In genomic region chr4:13933163-13933562, GRCh38 we compare ENCODE assay signal across 14 cellular contexts.
A peak's percentile ranks its signal among the peaks of the same experiment; 100 is the strongest.
DNase-seq lines count a peak whose midpoint lies in the region; ATAC-seq, FAIRE-seq and TF ChIP-seq lines count a peak whose summit lies in the region.
"Had no signal": no experiment of that assay in that cellular context is flagged by ENCODE, and none has a peak within 500 bp of the region (broad histone marks: within the 10 kb centered on the region; RNA-seq: fewer than 3 reads in every experiment).

No MANE protein-coding gene starts in this region.

- H3K27me3 Mint-ChIP-seq in endodermal cell (ENCODE audit: insufficient read depth) (no peaks in the 10 kb centered on the region), neural progenitor cell (ENCODE audit: insufficient read depth, low read depth) (peaks cover 2% of the 10 kb centered on the region)
- H3K27me3 Mint-ChIP-seq: brain had no signal

- no peak overlapping the region for H2AFZ ChIP-seq in Loucy (ENCODE audit: low read length)
- no peak overlapping the region for H2AFZ ChIP-seq in neural progenitor cell (replicated peaks)

- intact Hi-C loops in lower lobe of right lung (cut with DNase I) = no loop called here

- H3K36me3 Mint-ChIP-seq in endodermal cell (ENCODE audit: low read depth) = no peaks in the 10 kb centered on the region
- no peaks in the 10 kb centered on the region for H3K36me3 Mint-ChIP-seq in neural progenitor cell
- H3K36me3 Mint-ChIP-seq: brain, naive B cell had no signal

- H3K79me2 ChIP-seq in Loucy (ENCODE audit: insufficient read depth, low read length) = no peaks in the 10 kb centered on the region
- no peaks in the 10 kb centered on the region for H3K79me2 ChIP-seq in neural progenitor cell (ENCODE audit: low read depth)

- 85 to 100% methylated on average over 1 to 3 of the region's 3 CpGs for WGBS in endodermal cell (ENCODE audit: insufficient coverage in 1 of 2, insufficient read length in 1 of 2), 2 experiments

- H3K9me3 Mint-ChIP-seq in endodermal cell = no peaks in the 10 kb centered on the region
- H3K9me3 Mint-ChIP-seq in neural progenitor cell = no peaks in the 10 kb centered on the region

- H3K27me3 ChIP-seq in Loucy (ENCODE audit: insufficient read depth, low read length, poor library complexity, severe bottlenecking) (no peaks in the 10 kb centered on the region), endodermal cell (ENCODE audit: control insufficient read depth, insufficient read depth, low read length, poor library complexity, severe bottlenecking) (no peaks in the 10 kb centered on the region), neural progenitor cell (no peaks in the 10 kb centered on the region), lower lobe of right lung (ENCODE audit: low read depth) (no peaks in the 10 kb centered on the region)

- H4K20me1 ChIP-seq in Loucy (ENCODE audit: insufficient read depth, low read length, poor library complexity, severe bottlenecking) (no peaks in the 10 kb centered on the region), neural progenitor cell (ENCODE audit: low read depth) (no peaks in the 10 kb centered on the region)

- ATAC-seq in lower lobe of right lung = no peak

- H3K27ac Mint-ChIP-seq in endodermal cell = no peak overlapping the region
- no peak overlapping the region for H3K27ac Mint-ChIP-seq in neural progenitor cell
- H3K27ac Mint-ChIP-seq: brain had no signal

- H3K27ac ChIP-seq in endodermal cell (ENCODE audit: low read depth, low read length) = no peak overlapping the region
- no peak overlapping the region for H3K27ac ChIP-seq in neural progenitor cell
- no peak overlapping the region for H3K27ac ChIP-seq in lower lobe of right lung
- H3K27ac ChIP-seq: suprapubic skin had no signal

- FAIRE-seq in GM12891 (lab: Jason Lieb, UNC) = no peak

- H3K4me3 Mint-ChIP-seq in endodermal cell = no peak overlapping the region
- H3K4me3 Mint-ChIP-seq in neural progenitor cell = no peak overlapping the region
- H3K4me3 Mint-ChIP-seq: brain, naive B cell had no signal

- H3K9me2 ChIP-seq in Loucy (replicated peaks; ENCODE audit: low read depth, low read length) = no peaks in the 10 kb centered on the region

- DNase-seq in ELR (ENCODE audit: low read depth) (peak; percentile 12), endodermal cell (no peak), neural progenitor cell (ENCODE audit: low spot score) (no peak), HK-2 (ENCODE audit: unreplicated experiment) (no peak), lower lobe of right lung (no peak), GM12891 (ENCODE audit: insufficient read length, low spot score) (no peak)
- DNase-seq: activated CD4-positive, alpha-beta T cell treated with anti-CD3 and anti-CD28 coated beads for 48 hours; DMS 273 treated with DMSO at 0.1 percent for 48 hours; Karpas-422; naive B cell; NCI-H2107 had no signal

- peak; percentile 44 for TF ChIP-seq CTCF in Loucy (conservative IDR thresholded peaks at IDR 0.05; ENCODE audit: low read length)
- peak; percentile 50 for TF ChIP-seq CTCF in endodermal cell (conservative IDR thresholded peaks at IDR 0.05)
- peak; percentile 17 for TF ChIP-seq CTCF in neural progenitor cell (IDR thresholded peaks at IDR 0.05)
- no peak for TF ChIP-seq CTCF in lower lobe of right lung (IDR thresholded peaks at IDR 0.05)

- H3K4me2 ChIP-seq in Loucy (ENCODE audit: low read depth, low read length, poor library complexity, severe bottlenecking) (no peak overlapping the region), neural progenitor cell (no peak overlapping the region)

- H3K4me1 Mint-ChIP-seq in endodermal cell (peaks cover 7% of the 10 kb centered on the region), neural progenitor cell (no peaks in the 10 kb centered on the region)
- H3K4me1 Mint-ChIP-seq: brain, naive B cell had no signal

- H3K9ac ChIP-seq in Loucy (ENCODE audit: low read depth, low read length, poor library complexity, severe bottlenecking) = no peak overlapping the region
- H3K9ac ChIP-seq in endodermal cell (ENCODE audit: extremely low read depth, low read length, poor library complexity, severe bottlenecking) = no peak overlapping the region
- no peak overlapping the region for H3K9ac ChIP-seq in neural progenitor cell

- H3K36me3 ChIP-seq in Loucy (ENCODE audit: insufficient read depth, low read length) = no peaks in the 10 kb centered on the region
- no peaks in the 10 kb centered on the region for H3K36me3 ChIP-seq in endodermal cell (ENCODE audit: control insufficient read depth, insufficient read depth, low read length)
- H3K36me3 ChIP-seq in neural progenitor cell = no peaks in the 10 kb centered on the region
- H3K36me3 ChIP-seq in lower lobe of right lung = no peaks in the 10 kb centered on the region
- H3K36me3 ChIP-seq: suprapubic skin had no signal

- H3K4me3 ChIP-seq in Loucy (ENCODE audit: low read length, poor library complexity, severe bottlenecking) (no peak overlapping the region), endodermal cell (ENCODE audit: low read length) (no peak overlapping the region), neural progenitor cell (no peak overlapping the region), lower lobe of right lung (no peak overlapping the region)
- H3K4me3 ChIP-seq: suprapubic skin had no signal

- TF ChIP-seq POLR2A in GM12891 (IDR thresholded peaks at IDR 0.05; ENCODE audit: low read depth, low read length) = no peak

- H3F3A ChIP-seq in Loucy (ENCODE audit: low read depth) (no peaks in the 10 kb centered on the region), neural progenitor cell (ENCODE audit: low read depth) (no peaks in the 10 kb centered on the region)

- H3K4me1 ChIP-seq in Loucy (ENCODE audit: insufficient read depth, low read length, poor library complexity, severe bottlenecking) (no peaks in the 10 kb centered on the region), endodermal cell (ENCODE audit: control insufficient read depth, insufficient read depth, low read length) (no peaks in the 10 kb centered on the region), neural progenitor cell (no peaks in the 10 kb centered on the region), lower lobe of right lung (no peaks in the 10 kb centered on the region)
- H3K4me1 ChIP-seq: suprapubic skin had no signal

- H3K9me3 ChIP-seq in Loucy (ENCODE audit: insufficient read depth, low read depth, low read length) (no peaks in the 10 kb centered on the region), endodermal cell (ENCODE audit: control insufficient read depth, low read length) (no peaks in the 10 kb centered on the region), neural progenitor cell (ENCODE audit: low read depth) (no peaks in the 10 kb centered on the region), lower lobe of right lung (no peaks in the 10 kb centered on the region)
- H3K9me3 ChIP-seq: suprapubic skin had no signal

TF ChIP-seq in GM12891, 5 proteins besides CTCF, POLR2A, EP300 and RAD21:
- TF ChIP-seq TAF1 (IDR thresholded peaks at IDR 0.05; ENCODE audit: low read depth, low read length) (no peak), POU2F2 (IDR thresholded peaks at IDR 0.05; ENCODE audit: low read depth, low read length) (no peak), POLR2AphosphoS5 (IDR thresholded peaks at IDR 0.05; ENCODE audit: low read depth, low read length) (no peak), SPI1 (IDR thresholded peaks at IDR 0.05; ENCODE audit: low read depth, low read length) (no peak), PAX5 (IDR thresholded peaks at IDR 0.05; ENCODE audit: insufficient read depth, low read length, severe bottlenecking) (no peak)
TF ChIP-seq in GM12891: peak in this region for 0.
